1 cellular context compared by ENCODE assay signal in the genomic region with DNA sequence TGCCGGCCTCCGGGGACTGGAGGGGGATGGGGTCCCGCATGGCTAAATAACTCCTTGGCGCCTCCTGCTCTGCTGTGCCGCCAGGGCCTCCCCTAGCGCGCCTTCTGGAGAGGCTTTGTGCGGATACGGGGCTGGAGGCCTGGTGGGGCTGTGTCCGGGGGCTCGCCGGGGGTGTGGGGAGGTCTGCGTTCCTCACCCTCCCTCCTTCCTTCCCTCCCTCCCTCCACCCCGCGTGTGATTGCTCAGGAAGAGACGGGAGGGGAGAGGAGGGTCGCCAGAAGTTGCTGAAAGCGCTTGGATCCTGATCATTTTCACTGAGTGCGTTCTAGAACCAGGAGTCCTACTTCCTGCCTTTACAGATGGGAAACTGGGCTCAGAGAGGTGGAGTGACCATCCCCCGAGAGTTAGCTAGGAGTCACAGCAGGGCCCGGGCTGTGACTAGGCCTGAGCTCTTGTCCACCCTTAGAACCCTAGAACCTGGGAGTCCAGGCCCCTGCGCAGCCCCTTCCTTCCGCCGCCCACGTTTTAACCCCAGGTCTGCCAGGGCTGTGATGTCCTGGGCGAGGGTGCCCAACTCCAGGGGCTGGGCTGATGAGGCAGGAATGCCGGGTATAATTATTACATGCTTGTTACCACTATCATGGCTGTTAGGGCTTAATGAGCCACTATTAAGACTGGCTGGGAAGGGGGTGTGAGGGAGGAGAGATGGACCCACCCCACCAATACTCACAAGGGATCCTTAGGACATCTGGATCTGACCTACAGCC.
A peak's percentile ranks its signal among the peaks of the same experiment; 100 is the strongest.
TF ChIP-seq lines count a peak whose summit lies in the region.

No MANE protein-coding gene starts in this region.

TF ChIP-seq in IMR-90, 13 proteins besides CTCF, POLR2A, EP300 and RAD21:
- TF ChIP-seq SMC3 (IDR thresholded peaks at IDR 0.05; ENCODE audit: low read depth, low read length) (peak; percentile 23; the same call in 1 of the 2 replicates), CEBPB (IDR thresholded peaks at IDR 0.05; ENCODE audit: low read depth, low read length) (no peak), RCOR1 (IDR thresholded peaks at IDR 0.05; ENCODE audit: insufficient replicate concordance, low read length) (no peak), MAZ (IDR thresholded peaks at IDR 0.05; ENCODE audit: borderline replicate concordance, low read depth, low read length) (peak; percentile 9; the same call in 1 of the 2 replicates)
